9 cellular contexts compared by ENCODE assay signal in the genomic region with DNA sequence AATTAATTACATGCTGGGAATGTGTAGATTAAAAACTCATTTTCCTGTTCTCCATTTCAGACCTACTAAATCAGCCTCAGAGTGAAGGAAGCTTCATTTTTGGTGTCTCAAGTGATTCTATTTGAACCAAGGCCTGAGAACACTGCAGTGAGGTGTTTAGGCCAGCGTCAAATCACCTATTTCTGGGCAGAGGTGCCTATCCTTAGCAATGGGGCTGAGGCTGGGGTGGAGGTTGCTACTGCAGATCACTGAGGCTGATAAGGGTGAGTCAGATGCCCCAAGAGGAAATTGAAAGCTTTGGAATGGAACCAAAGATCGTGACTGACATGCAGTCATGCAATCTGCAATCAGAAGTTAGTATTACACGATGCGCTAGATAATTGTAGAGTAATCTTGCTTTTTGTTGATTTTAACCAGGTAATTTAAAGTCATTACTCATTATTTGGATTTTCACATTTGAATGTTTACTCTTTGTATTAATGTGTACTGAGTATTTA. TPM values are rescaled to one million over a fixed set of nuclear protein-coding genes. Genes with fewer than 3 reads are reported as not detected.
DNase-seq lines count a peak whose midpoint lies in the region; ATAC-seq, FAIRE-seq and TF ChIP-seq lines count a peak whose summit lies in the region.
"Had no signal": no experiment of that assay in that cellular context is flagged by ENCODE, and none has a peak within 500 bp of the region (broad histone marks: within the 10 kb centered on the region; RNA-seq: fewer than 3 reads in every experiment).

No MANE protein-coding gene starts in this region.

- H3K36me3 Mint-ChIP-seq in activated T-helper 2 cell treated with anti-CD3 and anti-CD28 coated beads, Interferon-gamma antibody, Interleukin-2, Interleukin-4, amounts not matched to agents 10 μg/mL and 5 μg/mL and 100 μg/mL, durations not matched to agents 14 hours and 24 hours and 36 hours (ENCODE audit: low read depth), result no peaks in the 10 kb centered on the region

- H3K27me3 ChIP-seq in RWPE2 (ENCODE audit: insufficient read depth, poor library complexity, severe bottlenecking) (no peaks in the 10 kb centered on the region), cardiac muscle cell (no peaks in the 10 kb centered on the region)

- TF ChIP-seq CTCF in RWPE2 (IDR thresholded peaks at IDR 0.05; ENCODE audit: poor library complexity, severe bottlenecking) (no peak), cardiac muscle cell (IDR thresholded peaks at IDR 0.05; ENCODE audit: low read depth, low read length) (no peak)

- ATAC-seq in RWPE2 (ENCODE audit: low read depth) (peak; percentile 83), GM19452 (IDR thresholded peaks at IDR 0.05; ENCODE audit: unreplicated experiment) (no peak)

- H3K9me3 ChIP-seq in RWPE2 (ENCODE audit: severe bottlenecking) (no peaks in the 10 kb centered on the region), cardiac muscle cell (ENCODE audit: low read depth) (no peaks in the 10 kb centered on the region)

- peaks cover 47% of the 10 kb centered on the region for H3K4me1 Mint-ChIP-seq in activated T-helper 2 cell treated with anti-CD3 and anti-CD28 coated beads, Interferon-gamma antibody, Interleukin-2, Interleukin-4, amounts not matched to agents 10 μg/mL and 5 μg/mL and 100 μg/mL, durations not matched to agents 14 hours and 24 hours and 36 hours (ENCODE audit: low read depth)

- FAIRE-seq in GM12892 (lab: Jason Lieb, UNC), result no peak
- FAIRE-seq: colon had no signal

- H3K4me3 ChIP-seq in RWPE2 (ENCODE audit: severe bottlenecking) (no peak overlapping the region), cardiac muscle cell (no peak overlapping the region)

- H3K4me3 Mint-ChIP-seq in activated T-helper 2 cell treated with anti-CD3 and anti-CD28 coated beads, Interferon-gamma antibody, Interleukin-2, Interleukin-4, amounts not matched to agents 10 μg/mL and 5 μg/mL and 100 μg/mL, durations not matched to agents 14 hours and 24 hours and 36 hours (ENCODE audit: low read depth), result peak overlapping the region; percentile 9

- intact Hi-C loops in activated T-helper 2 cell treated with anti-CD3 and anti-CD28 coated beads, Interferon-gamma antibody, Interleukin-2, Interleukin-4, amounts not matched to agents 10 μg/mL and 5 μg/mL and 100 μg/mL, durations not matched to agents 14 hours and 24 hours and 36 hours (cut with micrococcal nuclease), result loop anchor here (1.0 to 5.0 kb wide), 6 partner anchors 37 to 137 kb away; partner anchors contain the start of gene EID3

- H3K9me3 Mint-ChIP-seq in activated T-helper 2 cell treated with anti-CD3 and anti-CD28 coated beads, Interferon-gamma antibody, Interleukin-2, Interleukin-4, amounts not matched to agents 10 μg/mL and 5 μg/mL and 100 μg/mL, durations not matched to agents 14 hours and 24 hours and 36 hours, result peaks cover 3% of the 10 kb centered on the region

- H3K36me3 ChIP-seq in RWPE2 (ENCODE audit: low read depth) (no peaks in the 10 kb centered on the region), cardiac muscle cell (no peaks in the 10 kb centered on the region)

- H3K27me3 Mint-ChIP-seq in activated T-helper 2 cell treated with anti-CD3 and anti-CD28 coated beads, Interferon-gamma antibody, Interleukin-2, Interleukin-4, amounts not matched to agents 10 μg/mL and 5 μg/mL and 100 μg/mL, durations not matched to agents 14 hours and 24 hours and 36 hours (ENCODE audit: low read depth), result no peaks in the 10 kb centered on the region

- H3K27ac Mint-ChIP-seq in activated T-helper 2 cell treated with anti-CD3 and anti-CD28 coated beads, Interferon-gamma antibody, Interleukin-2, Interleukin-4, amounts not matched to agents 10 μg/mL and 5 μg/mL and 100 μg/mL, durations not matched to agents 14 hours and 24 hours and 36 hours, result peak overlapping the region; percentile 57

- peaks cover 17% of the 10 kb centered on the region for H3K4me1 ChIP-seq in RWPE2 (ENCODE audit: insufficient read depth, poor library complexity, severe bottlenecking)
- H3K4me1 ChIP-seq in cardiac muscle cell (ENCODE audit: low read depth), result peaks cover 4% of the 10 kb centered on the region

- peak; percentile 64 for DNase-seq in HK-2 (ENCODE audit: unreplicated experiment)
- DNase-seq in RWPE2 (ENCODE audit: low spot score), result peak; percentile 89
- peak; percentile 72 for DNase-seq in activated T-helper 2 cell treated with anti-CD3 and anti-CD28 coated beads, Interferon-gamma antibody, Interleukin-2, Interleukin-4, amounts not matched to agents 10 μg/mL and 5 μg/mL and 100 μg/mL, durations not matched to agents 14 hours and 24 hours and 36 hours (ENCODE audit: low spot score)
- no peak for DNase-seq in cardiac muscle cell (ENCODE audit: low read depth in 1 of 2, low spot score in 1 of 2)
- DNase-seq in stimulated activated CD4-positive, alpha-beta T cell treated with anti-CD3 and anti-CD28 coated beads, Interleukin-1b, Interleukin-23, amount 100 ng/mL, for 4 hours (ENCODE audit: low read depth in 2 of 2), result peak; percentile 25 to 45
- DNase-seq in GM12892 (ENCODE audit: insufficient read length), result no peak
- DNase-seq in NCI-H1694 treated with DMSO at 0.1 percent for 48 hours (lab: John Stamatoyannopoulos, UW), result no peak

- H3K27ac ChIP-seq in RWPE2 (ENCODE audit: poor library complexity, severe bottlenecking) (peak overlapping the region; percentile 97), cardiac muscle cell (peak overlapping the region; percentile 65)

- no peak for TF ChIP-seq POLR2A in GM12892 (IDR thresholded peaks at IDR 0.05; ENCODE audit: low read depth, low read length)

RNA-seq across cellular contexts. Expression of gene TXNRD1, which starts 4.4 kb away (rescaled TPM):
- total RNA-seq in activated T-helper 2 cell treated with anti-CD3 and anti-CD28 coated beads, Interferon-gamma antibody, Interleukin-2, Interleukin-4, amounts not matched to agents 10 μg/mL and 5 μg/mL and 100 μg/mL, durations not matched to agents 14 hours and 24 hours and 36 hours, result 83.7 and 96.4 TPM in 2 replicates
- total RNA-seq in cardiac muscle cell, result 55.5 and 74.9 TPM in 2 replicates
- polyA plus RNA-seq in cardiac muscle cell, result 43.5 and 48.3 TPM in 2 replicates
- polyA plus RNA-seq in GM12892 (2012; ENCODE audit: missing spikeins), result 39.6 TPM

Comparison
In these comparisons a context has a peak if more than half of its experiments do, and no peak if none do; other contexts are left out.
1. DNase-seq: peak in HK-2 (single experiment), RWPE2 (single experiment), activated T-helper 2 cell treated with anti-CD3 and anti-CD28 coated beads, Interferon-gamma antibody, Interleukin-2, Interleukin-4, amounts not matched to agents 10 μg/mL and 5 μg/mL and 100 μg/mL, durations not matched to agents 14 hours and 24 hours and 36 hours (single experiment) and stimulated activated CD4-positive, alpha-beta T cell treated with anti-CD3 and anti-CD28 coated beads, Interleukin-1b, Interleukin-23, amount 100 ng/mL, for 4 hours (2 of 2); none in cardiac muscle cell (0 of 2), GM12892 (single experiment) and NCI-H1694 treated with DMSO at 0.1 percent for 48 hours (single experiment).